ENCODE assay signal across 9 cellular contexts in the genomic region with DNA sequence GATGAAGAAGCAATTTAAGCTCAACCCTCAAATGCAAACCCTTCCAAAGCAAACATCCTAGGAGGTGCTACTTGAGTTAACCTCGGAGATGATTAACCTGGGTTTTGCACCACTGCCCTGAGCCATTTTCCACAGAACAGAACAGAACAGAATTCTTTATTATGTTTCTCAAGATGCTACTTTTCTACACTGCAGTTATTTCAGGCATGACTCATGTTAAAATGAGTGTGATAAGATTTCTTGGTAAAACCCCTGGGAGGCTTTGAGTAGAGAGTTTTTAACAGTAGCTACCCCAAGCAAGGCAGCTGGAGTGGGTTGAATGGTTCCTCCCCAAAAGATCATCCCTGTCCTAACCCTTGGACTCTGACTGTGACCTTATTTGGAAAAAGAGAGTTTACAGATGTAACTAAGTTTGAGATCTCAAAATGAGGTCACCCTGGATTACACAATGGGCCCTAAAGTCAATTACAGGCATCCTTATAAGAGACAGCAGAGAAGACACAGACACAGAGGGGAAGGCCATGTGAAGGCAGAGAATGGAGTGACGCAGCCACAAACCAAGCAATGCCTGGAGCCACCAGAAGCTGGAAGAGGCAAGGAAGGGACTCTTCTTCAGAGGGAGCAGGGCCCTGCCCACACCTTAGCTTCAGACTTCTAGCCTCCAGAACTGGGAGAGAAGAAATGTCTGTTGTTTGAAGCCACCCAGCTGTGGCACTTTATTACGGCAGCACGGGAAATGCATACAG.
DNase-seq lines count a peak whose midpoint lies in the region; ATAC-seq and TF ChIP-seq lines count a peak whose summit lies in the region.
"Had no signal": no experiment of that assay in that cellular context is flagged by ENCODE, and none has a peak within 500 bp of the region (broad histone marks: within the 10 kb centered on the region; RNA-seq: fewer than 3 reads in every experiment).

No MANE protein-coding gene starts in this region.

- intact Hi-C loops in activated CD4-positive, alpha-beta T cell treated with anti-CD3 and anti-CD28 coated beads for 36 hours (cut with DNase I, micrococcal nuclease) = loop anchor here in 1 of 2 experiments (1.0 kb wide), 1 partner anchor 192 kb away; no protein-coding TSS in a partner anchor

- H3K27me3 Mint-ChIP-seq in activated CD4-positive, alpha-beta T cell treated with anti-CD3 and anti-CD28 coated beads for 36 hours = peaks cover under 1% of the 10 kb centered on the region
- H3K27me3 Mint-ChIP-seq in activated naive CD8-positive, alpha-beta T cell treated with anti-CD3 and anti-CD28 coated beads for 36 hours = peaks cover 3% of the 10 kb centered on the region

- H3K27ac Mint-ChIP-seq in activated CD4-positive, alpha-beta T cell treated with anti-CD3 and anti-CD28 coated beads for 36 hours = peak overlapping the region; percentile 85
- peak overlapping the region; percentile 73 for H3K27ac Mint-ChIP-seq in activated naive CD8-positive, alpha-beta T cell treated with anti-CD3 and anti-CD28 coated beads for 36 hours
- H3K27ac Mint-ChIP-seq: CD4-positive, CD25-positive, alpha-beta regulatory T cell had no signal

- peaks cover 3 to 12% of the 10 kb centered on the region in 2 donors for H3K4me1 ChIP-seq in thoracic aorta (ENCODE audit: control insufficient read depth in 1 of 2, low read depth in 2 of 2)

- no peaks in the 10 kb centered on the region for H3K36me3 Mint-ChIP-seq in activated CD4-positive, alpha-beta T cell treated with anti-CD3 and anti-CD28 coated beads for 36 hours (ENCODE audit: low read depth)
- H3K36me3 Mint-ChIP-seq in activated naive CD8-positive, alpha-beta T cell treated with anti-CD3 and anti-CD28 coated beads for 36 hours = peaks cover 3% of the 10 kb centered on the region

- H3K27ac ChIP-seq in thoracic aorta = no peak overlapping the region

- no peak overlapping the region for H3K4me3 ChIP-seq in thoracic aorta

- H3K36me3 ChIP-seq in thoracic aorta = no peaks in the 10 kb centered on the region

- CTCF ChIA-PET in activated CD4-positive, alpha-beta T cell treated with anti-CD3 and anti-CD28 coated beads for 36 hours (lab: Charles Lee) = interaction anchor here (0.6 kb wide), 2 partner anchors 152 to 377 kb away, joined by 3 read pairs; no protein-coding TSS in a partner anchor

- H3K27me3 ChIP-seq in thoracic aorta (replicated peaks; ENCODE audit: insufficient read depth) = no peaks in the 10 kb centered on the region

- peak; percentile 96 for ATAC-seq in activated CD4-positive, alpha-beta T cell treated with anti-CD3 and anti-CD28 coated beads for 36 hours
- ATAC-seq in thoracic aorta (ENCODE audit: insufficient number of reproducible peaks, low FRiP score, low read depth) = peak; percentile 33

- no peaks in the 10 kb centered on the region for H3K9me3 ChIP-seq in thoracic aorta

- H3K4me1 Mint-ChIP-seq in activated CD4-positive, alpha-beta T cell treated with anti-CD3 and anti-CD28 coated beads for 36 hours = peaks cover 12% of the 10 kb centered on the region
- peaks cover 6% of the 10 kb centered on the region for H3K4me1 Mint-ChIP-seq in activated naive CD8-positive, alpha-beta T cell treated with anti-CD3 and anti-CD28 coated beads for 36 hours
- H3K4me1 Mint-ChIP-seq: CD4-positive, CD25-positive, alpha-beta regulatory T cell had no signal

- DNase-seq in activated CD4-positive, alpha-beta T cell treated with anti-CD3 and anti-CD28 coated beads for 36 hours = peak; percentile 46
- DNase-seq in activated CD4-positive, alpha-beta T cell treated with anti-CD3 and anti-CD28 coated beads for 1 hour = no peak
- no peak for DNase-seq in activated naive CD8-positive, alpha-beta T cell treated with anti-CD3 and anti-CD28 coated beads for 36 hours
- DNase-seq in hepatic stellate cell (ENCODE audit: low spot score) = peak; percentile 74
- no peak for DNase-seq in thoracic aorta (ENCODE audit: low spot score)
- DNase-seq in COLO668 (lab: John Stamatoyannopoulos, UW; ENCODE audit: unreplicated experiment) = no peak
- no peak for DNase-seq in SW 1271 (lab: John Stamatoyannopoulos, UW)
- DNase-seq in NCI-H524 (lab: John Stamatoyannopoulos, UW) = no peak

- H3K4me3 Mint-ChIP-seq in activated CD4-positive, alpha-beta T cell treated with anti-CD3 and anti-CD28 coated beads for 36 hours = no peak overlapping the region
- H3K4me3 Mint-ChIP-seq in activated naive CD8-positive, alpha-beta T cell treated with anti-CD3 and anti-CD28 coated beads for 36 hours = no peak overlapping the region
- H3K4me3 Mint-ChIP-seq: CD4-positive, CD25-positive, alpha-beta regulatory T cell had no signal

- POLR2A ChIA-PET in activated CD4-positive, alpha-beta T cell treated with anti-CD3 and anti-CD28 coated beads for 36 hours (lab: Charles Lee) = no interaction called here

- peaks cover 4% of the 10 kb centered on the region for H3K9me3 Mint-ChIP-seq in activated CD4-positive, alpha-beta T cell treated with anti-CD3 and anti-CD28 coated beads for 36 hours (ENCODE audit: low read depth)
- peaks cover 7% of the 10 kb centered on the region for H3K9me3 Mint-ChIP-seq in activated naive CD8-positive, alpha-beta T cell treated with anti-CD3 and anti-CD28 coated beads for 36 hours
- H3K9me3 Mint-ChIP-seq: CD4-positive, CD25-positive, alpha-beta regulatory T cell had no signal

- no peak for TF ChIP-seq CTCF in thoracic aorta (IDR thresholded peaks at IDR 0.05)

Comparison
In these comparisons a context has a peak if more than half of its experiments do, and no peak if none do; other contexts are left out.
1. DNase-seq: peak in activated CD4-positive, alpha-beta T cell treated with anti-CD3 and anti-CD28 coated beads for 36 hours (single experiment) and hepatic stellate cell (single experiment); none in activated CD4-positive, alpha-beta T cell treated with anti-CD3 and anti-CD28 coated beads for 1 hour (single experiment), activated naive CD8-positive, alpha-beta T cell treated with anti-CD3 and anti-CD28 coated beads for 36 hours (single experiment), thoracic aorta (single experiment), COLO668 (single experiment), SW 1271 (0 of 2) and NCI-H524 (0 of 2).